28 cellular contexts compared by ENCODE assay signal in genomic region chr2:21288732-21289506, GRCh38.
DNase-seq lines count a peak whose midpoint lies in the region; ATAC-seq lines count a peak whose summit lies in the region.
"Had no signal": no experiment of that assay in that cellular context is flagged by ENCODE, and none has a peak within 500 bp of the region (broad histone marks: within the 10 kb centered on the region; RNA-seq: fewer than 3 reads in every experiment).

No MANE protein-coding gene starts in this region.

- no peaks in the 10 kb centered on the region for H3K9me3 ChIP-seq in HAP-1
- H3K9me3 ChIP-seq: adrenal gland, breast epithelium, gastrocnemius medialis, psoas muscle had no signal

- H3K27ac ChIP-seq in rectal smooth muscle tissue (ENCODE audit: low read depth, low read length) = peak overlapping the region; percentile 18
- H3K27ac ChIP-seq: adrenal gland, breast epithelium, gastrocnemius medialis, GM23248, psoas muscle had no signal

- H3K36me3 ChIP-seq in HAP-1 (replicated peaks) (no peaks in the 10 kb centered on the region), rectal smooth muscle tissue (ENCODE audit: control insufficient read depth, insufficient read depth, low read length) (no peaks in the 10 kb centered on the region)
- H3K36me3 ChIP-seq: adrenal gland, breast epithelium, gastrocnemius medialis had no signal

- DNase-seq in HAP-1 (ENCODE audit: low spot score in 2 of 2) (peak; percentile 17 to 21), ecto neural progenitor cell (ENCODE audit: low spot score) (peak; percentile 35), islet precursor cell (peak; percentile 65), NCI-H1694 treated with DMSO at 0.1 percent for 48 hours (lab: John Stamatoyannopoulos, UW) (no peak), NCI-H345 treated with DMSO at 0.1 percent for 48 hours (lab: John Stamatoyannopoulos, UW; ENCODE audit: unreplicated experiment) (no peak)
- DNase-seq: ACHN; activated CD4-positive, alpha-beta memory T cell treated with anti-CD3 and anti-CD28 coated beads, Interleukin-2, amount 10 ng/mL, durations not matched to agents 7 days and 5 days; activated CD4-positive, CD25-positive, alpha-beta regulatory T cell treated with anti-CD3 and anti-CD28 coated beads, Interleukin-2, amount 50 U/mL, for 72 hours; activated CD8-positive, alpha-beta memory T cell treated with anti-CD3 and anti-CD28 coated beads, Interleukin-2, amount 50 U/mL, for 48 hours; activated naive CD4-positive, alpha-beta T cell treated with anti-CD3 and anti-CD28 coated beads, Interleukin-2, amount 10 ng/mL, durations not matched to agents 7 days and 5 days; adrenal gland; CD4-positive, alpha-beta memory T cell; effector CD4-positive, alpha-beta T cell; EL; gastrocnemius medialis; GM23248; hippocampal formation; KBM-7; NCI-H1105 treated with DMSO at 0.1 percent for 48 hours; NCI-H1930; NCI-H526 treated with DMSO at 0.1 percent for 48 hours; psoas muscle; SHP77; stimulated activated naive CD4-positive, alpha-beta T cell treated with Interleukin-2 at 50 U/mL for 16 hours had no signal

- H3K4me3 ChIP-seq in HAP-1 (no peak overlapping the region), rectal smooth muscle tissue (ENCODE audit: low read length) (no peak overlapping the region)
- H3K4me3 ChIP-seq: adrenal gland, breast epithelium, gastrocnemius medialis, GM23248, psoas muscle had no signal

- ATAC-seq in HG03097 (IDR thresholded peaks at IDR 0.05; ENCODE audit: low FRiP score, unreplicated experiment) = no peak
- ATAC-seq: activated T-helper 17 cell treated with anti-CD3 and anti-CD28 coated beads, Interleukin-2, amount 50 U/mL, for 72 hours; gastrocnemius medialis; psoas muscle had no signal

- H3K9ac ChIP-seq in rectal smooth muscle tissue (ENCODE audit: low read length) = no peak overlapping the region
- H3K9ac ChIP-seq: GM23248 had no signal

- in situ Hi-C loops in HAP-1 (cut with MboI; ENCODE audit: low sequenced_read_pairs) = no loop called here

- peaks cover 20% of the 10 kb centered on the region for H3K4me1 ChIP-seq in HAP-1
- H3K4me1 ChIP-seq in rectal smooth muscle tissue (ENCODE audit: control insufficient read depth, insufficient read depth, low read length) = peaks cover 10% of the 10 kb centered on the region
- H3K4me1 ChIP-seq: breast epithelium, gastrocnemius medialis, psoas muscle had no signal

- H3K27me3 ChIP-seq in HAP-1 (ENCODE audit: low read depth) (no peaks in the 10 kb centered on the region), rectal smooth muscle tissue (ENCODE audit: control insufficient read depth, insufficient read depth, low read length) (no peaks in the 10 kb centered on the region)
- H3K27me3 ChIP-seq: adrenal gland, breast epithelium, gastrocnemius medialis had no signal

Comparison
In these comparisons a context has a peak if more than half of its experiments do, and no peak if none do; other contexts are left out.
1. DNase-seq: peak in HAP-1 (2 of 2), ecto neural progenitor cell (single experiment) and islet precursor cell (single experiment); none in NCI-H1694 treated with DMSO at 0.1 percent for 48 hours (single experiment) and NCI-H345 treated with DMSO at 0.1 percent for 48 hours (single experiment).